ENCODE assay signal across 8 cellular contexts in genomic region chr2:241507430-241508239, GRCh38. TPM values are rescaled to one million over a fixed set of nuclear protein-coding genes. Genes with fewer than 3 reads are reported as not detected.
A peak's percentile ranks its signal among the peaks of the same experiment; 100 is the strongest.
DNase-seq lines count a peak whose midpoint lies in the region; ATAC-seq and TF ChIP-seq lines count a peak whose summit lies in the region.

No MANE protein-coding gene starts in this region.

- DNase-seq in A673 (ENCODE audit: low spot score) (peak; percentile 61), GM13977 (ENCODE audit: low spot score) (peak; percentile 78), Peyer's patch (peak in 1 of 3 donors; percentile 60), adrenal gland (peak; percentile 49 to 76 (median 64)), hepatic stellate cell (ENCODE audit: low spot score) (peak; percentile 88), KG1 (lab: John Stamatoyannopoulos, UW) (no peak)

- H3K27me3 ChIP-seq in A673 (replicated peaks; ENCODE audit: insufficient read depth, low read depth, low read length, poor library complexity) (no peaks in the 10 kb centered on the region), Peyer's patch (no peaks in the 10 kb centered on the region), adrenal gland (no peaks in the 10 kb centered on the region), skeletal muscle satellite cell (ENCODE audit: control insufficient read depth, insufficient read depth, low read length) (no peaks in the 10 kb centered on the region)

- BruUV-seq in A673 (replicated peaks; lab: Mats Ljungman, UMichigan) = no TSS peak

- H3K27ac ChIP-seq in A673 (ENCODE audit: low read depth, low read length, poor library complexity, severe bottlenecking) = peak overlapping the region; percentile 87
- H3K27ac ChIP-seq in Peyer's patch = peak overlapping the region; percentile 82 to 87 (median 86)
- peak overlapping the region in 4 of 5 donors; percentile 54 to 89 (median 72) for H3K27ac ChIP-seq in adrenal gland

- peak overlapping the region; percentile 80 for H3K9ac ChIP-seq in skeletal muscle satellite cell (ENCODE audit: low read depth, low read length)

- no peaks in the 10 kb centered on the region for H3K9me3 ChIP-seq in A673 (ENCODE audit: low read depth, low read length, poor library complexity, severe bottlenecking)
- no peaks in the 10 kb centered on the region for H3K9me3 ChIP-seq in Peyer's patch
- H3K9me3 ChIP-seq in adrenal gland (replicated peaks in 1 of 3) = no peaks in the 10 kb centered on the region
- H3K9me3 ChIP-seq in skeletal muscle satellite cell (replicated peaks; ENCODE audit: low read length) = no peaks in the 10 kb centered on the region

- CTCF ChIA-PET in A673 (lab: Charles Lee) = no interaction called here

- H3K4me2 ChIP-seq in skeletal muscle satellite cell (ENCODE audit: low read length) = peak overlapping the region; percentile 88

- H3K4me1 ChIP-seq in A673 (ENCODE audit: insufficient read depth, low read length, poor library complexity, severe bottlenecking) = peaks cover 18% of the 10 kb centered on the region
- peaks cover 0 to 30% (median 9%) of the 10 kb centered on the region in 4 donors for H3K4me1 ChIP-seq in Peyer's patch
- peaks cover 21 to 28% of the 10 kb centered on the region in 2 donors for H3K4me1 ChIP-seq in adrenal gland (replicated peaks in 1 of 2)
- peaks cover 31% of the 10 kb centered on the region for H3K4me1 ChIP-seq in skeletal muscle satellite cell (ENCODE audit: control insufficient read depth, insufficient read depth, low read length)

- POLR2A ChIA-PET in A673 (lab: Charles Lee; ENCODE audit: low non-redundant PET) = interaction anchor here (0.5 kb wide), 1 partner anchor 527 kb away, joined by 3 read pairs; no protein-coding TSS in a partner anchor

- TF ChIP-seq CTCF in A673 (conservative IDR thresholded peaks at IDR 0.05; ENCODE audit: low read depth, low read length) (no peak), GM13977 (IDR thresholded peaks at IDR 0.05; ENCODE audit: extremely low read depth, insufficient read depth, missing control alignments) (peak; percentile 15), Peyer's patch (IDR thresholded peaks at IDR 0.05) (peak in 1 of 6 experiments; percentile 16), adrenal gland (IDR thresholded peaks at IDR 0.05) (peak in 2 of 6 experiments; percentile 25 to 30)

- peaks cover 4% of the 10 kb centered on the region for H3K36me3 ChIP-seq in A673 (ENCODE audit: insufficient read depth, low read length, poor library complexity, severe bottlenecking)
- H3K36me3 ChIP-seq in Peyer's patch = peaks cover 0 to 5% (median 0%) of the 10 kb centered on the region in 3 donors
- H3K36me3 ChIP-seq in adrenal gland (replicated peaks in 1 of 2) = no peaks in the 10 kb centered on the region
- peaks cover 6% of the 10 kb centered on the region for H3K36me3 ChIP-seq in skeletal muscle satellite cell (ENCODE audit: insufficient read depth, low read length)

- H3K4me3 ChIP-seq in A673 (ENCODE audit: low read depth, low read length, poor library complexity, severe bottlenecking) (peak overlapping the region; percentile 98), Peyer's patch (peak overlapping the region; percentile 87 to 99 (median 93)), adrenal gland (peak overlapping the region in 3 of 4 donors; percentile 39 to 90 (median 63)), skeletal muscle satellite cell (ENCODE audit: low read length) (peak overlapping the region; percentile 97)

- WGBS in adrenal gland, 4 donors = 1 to 2% (median 2%) methylated on average over 9 to 67 of the region's 67 CpGs

- TF ChIP-seq POLR2A in Peyer's patch (IDR thresholded peaks at IDR 0.05) (no peak), adrenal gland (IDR thresholded peaks at IDR 0.05) (peak in 1 of 2 donors; percentile 16)

- in situ Hi-C loops in GM13977 (cut with MboI; ENCODE audit: low pct_unique_long_range_greater_than_20kb, low sequenced_read_pairs, unreplicated experiment) = no loop called here

- intact Hi-C loops in A673 (cut with micrococcal nuclease; ENCODE audit: unreplicated experiment) = no loop called here
- intact Hi-C loops in adrenal gland (cut with DNase I) = loop anchor here in 1 of 2 donors (10.0 kb wide), 1 partner anchor 143 kb away; no protein-coding TSS in a partner anchor

- ATAC-seq in HG02970 (IDR thresholded peaks at IDR 0.05; ENCODE audit: low FRiP score, unreplicated experiment) = peak; percentile 7

RNA-seq across cellular contexts. Expression of gene STK25, which starts 0.7 kb away (rescaled TPM):
- total RNA-seq in A673 (2021) (171 and 190 TPM in 2 replicates), Peyer's patch (100 to 1,000 TPM; 149 to 356 (median 275) TPM), adrenal gland (100 to 1,000 TPM in 7 of 8 donors, 10 to 100 TPM in 1; 71.4 to 352 (median 167) TPM)
- 100 to 1,000 TPM; 100 to 318 (median 246) TPM for polyA plus RNA-seq in adrenal gland
- 211 and 235 TPM in 2 replicates for total RNA-seq in skeletal muscle satellite cell (2012; rRNA removed)

RNA-seq across cellular contexts. Expression of gene BOK, which starts 50.9 kb away (rescaled TPM):
- 2.7 and 4.0 TPM in 2 replicates for total RNA-seq in A673 (2021)
- 10 to 100 TPM in 3 of 4 donors, 1 to 10 TPM in 1; 6.7 to 20.2 (median 15.5) TPM for total RNA-seq in Peyer's patch
- total RNA-seq in adrenal gland = 10 to 100 TPM; 10.3 to 41.7 (median 16.7) TPM
- polyA plus RNA-seq in adrenal gland = 10 to 100 TPM in 1 of 3 donors, 1 to 10 TPM in 2; 2.9 to 19.3 (median 7.8) TPM
- 12.7 and 15.9 TPM in 2 replicates for total RNA-seq in skeletal muscle satellite cell (2012; rRNA removed)
